22 cellular contexts compared by ENCODE assay signal in the genomic region with DNA sequence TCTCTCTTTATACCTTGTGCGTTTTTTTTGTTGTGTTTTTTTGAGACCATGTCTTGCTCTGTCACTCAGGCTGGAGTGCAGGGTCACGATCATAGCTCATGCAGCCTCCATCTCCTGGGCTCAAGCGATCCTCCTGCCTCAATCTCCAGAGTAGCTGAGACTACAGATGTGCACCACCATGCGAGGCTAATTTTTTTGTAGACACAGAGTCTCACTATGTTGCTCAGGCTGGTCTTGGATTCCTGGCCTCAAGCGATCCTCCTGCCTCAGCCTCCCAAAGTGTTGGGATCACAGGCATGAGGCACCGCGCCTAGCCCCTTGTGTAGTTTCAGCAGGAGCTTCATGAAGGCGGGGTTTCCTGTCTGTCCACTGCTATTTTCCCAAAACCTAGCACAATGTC. TPM values are rescaled to one million over a fixed set of nuclear protein-coding genes. Genes with fewer than 3 reads are reported as not detected.
"Had no signal": no experiment of that assay in that cellular context is flagged by ENCODE, and none has a peak within 500 bp of the region (broad histone marks: within the 10 kb centered on the region; RNA-seq: fewer than 3 reads in every experiment).

No MANE protein-coding gene starts in this region.

- DNase-seq: KBM-7, MV-4-11, NCI-H1048, NCI-H1105 treated with DMSO at 0.1 percent for 48 hours, NCI-H1417 treated with DMSO at 0.1 percent for 48 hours, NCI-H187, NCI-H2029, NCI-H2081 treated with DMSO at 0.1 percent for 48 hours, NCI-H2171, NCI-H226, NCI-H446, NCI-H510A, NCI-H524 treated with DMSO at 0.1 percent for 48 hours, NCI-H69, NCI-H774, RPMI8226, SHP77, SK-N-SH, SW 1271 had no signal

RNA-seq across cellular contexts. Expression of a gene that starts 43.4 kb away (rescaled TPM):
- total RNA-seq: LHCN-M2, MCF 10A had no signal

RNA-seq across cellular contexts. Expression of a gene that starts 54.1 kb away (rescaled TPM):
- total RNA-seq: LHCN-M2, SK-MEL-5 had no signal

RNA-seq across cellular contexts. Expression of a gene that starts 54.2 kb away (rescaled TPM):
- total RNA-seq: MCF 10A had no signal
